ENCODE assay signal across 23 cellular contexts in the genomic region with DNA sequence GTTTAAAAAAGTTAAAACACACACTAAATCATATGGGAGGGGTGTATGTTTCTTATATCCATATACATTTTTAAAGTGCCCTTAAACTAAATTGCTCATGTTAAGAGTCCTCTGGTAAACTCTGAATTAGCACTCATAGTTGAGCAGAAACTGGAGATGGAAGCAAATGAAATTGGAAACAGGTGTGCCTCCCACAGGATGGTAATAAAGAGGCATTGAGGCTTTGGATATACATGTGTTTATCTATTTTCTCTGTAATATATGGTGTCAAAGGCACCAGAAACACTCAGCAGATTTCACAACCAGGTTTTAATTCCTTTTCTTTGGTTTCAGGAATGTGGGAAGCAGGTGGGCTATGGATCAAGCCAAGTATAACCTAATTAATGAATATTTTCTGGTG.
"Had no signal": no experiment of that assay in that cellular context is flagged by ENCODE, and none has a peak within 500 bp of the region (broad histone marks: within the 10 kb centered on the region; RNA-seq: fewer than 3 reads in every experiment).

No MANE protein-coding gene starts in this region.

- H3K4me1 ChIP-seq: ascending aorta, left lung, prostate gland, right atrium auricular region, spleen, testis, uterus had no signal

- H3K4me3 ChIP-seq: adrenal gland, ascending aorta, left lung, lung, ovary, prostate gland, right atrium auricular region, spleen, testis, uterus had no signal

- H3K27me3 Mint-ChIP-seq: activated CD4-positive, alpha-beta memory T cell treated with anti-CD3 and anti-CD28 coated beads, Interleukin-2, amount 10 ng/mL, durations not matched to agents 7 days and 5 days; dendritic cell treated with granulocyte-macrophage colony-stimulating factor and Interleukin-4, amounts not matched to agents 40 ng/mL and 50 ng/mL, for 4 days; naive thymus-derived CD8-positive, alpha-beta T cell had no signal

- H3K27me3 ChIP-seq: adrenal gland, ascending aorta, brain microvascular endothelial cell, left lung, ovary, right atrium auricular region, spleen, testis, uterus had no signal

- H3K9me3 ChIP-seq: adrenal gland, prostate gland, testis had no signal

- H3K27ac Mint-ChIP-seq: activated CD4-positive, alpha-beta memory T cell treated with anti-CD3 and anti-CD28 coated beads, Interleukin-2, amount 10 ng/mL, durations not matched to agents 7 days and 5 days; activated naive CD4-positive, alpha-beta T cell treated with anti-CD3 and anti-CD28 coated beads, Interleukin-2, amount 50 U/mL, for 72 hours; activated T-helper 1 cell treated with anti-CD3 and anti-CD28 coated beads, Interleukin-12 subunit alpha, Interleukin-12 subunit beta, Interleukin-2, Interleukin-4 antibody, amounts not matched to agents 30 ng/mL and 10 ng/mL and 1 ng/mL, durations not matched to agents 14 hours and 24 hours and 36 hours; dendritic cell treated with granulocyte-macrophage colony-stimulating factor and Interleukin-4, amounts not matched to agents 40 ng/mL and 50 ng/mL, for 4 days; immature natural killer cell; naive thymus-derived CD8-positive, alpha-beta T cell had no signal

- H3K27ac ChIP-seq: ascending aorta, brain microvascular endothelial cell, left lung, ovary, prostate gland, right atrium auricular region, spleen, testis, uterus had no signal

- H3K9me3 Mint-ChIP-seq: activated CD4-positive, alpha-beta memory T cell treated with anti-CD3 and anti-CD28 coated beads, Interleukin-2, amount 10 ng/mL, durations not matched to agents 7 days and 5 days; activated T-helper 1 cell treated with anti-CD3 and anti-CD28 coated beads, Interleukin-12 subunit alpha, Interleukin-12 subunit beta, Interleukin-2, Interleukin-4 antibody, amounts not matched to agents 30 ng/mL and 10 ng/mL and 1 ng/mL, durations not matched to agents 14 hours and 24 hours and 36 hours; dendritic cell treated with granulocyte-macrophage colony-stimulating factor and Interleukin-4, amounts not matched to agents 40 ng/mL and 50 ng/mL, for 4 days had no signal

- ATAC-seq: activated naive CD4-positive, alpha-beta T cell treated with anti-CD3 and anti-CD28 coated beads, Interleukin-2, amount 50 U/mL, for 72 hours; naive thymus-derived CD8-positive, alpha-beta T cell had no signal

- DNase-seq: activated CD4-positive, alpha-beta memory T cell treated with anti-CD3 and anti-CD28 coated beads, Interleukin-2, amount 10 ng/mL, durations not matched to agents 7 days and 5 days; activated CD4-positive, alpha-beta T cell treated with anti-CD3 and anti-CD28 coated beads for 48 hours; adrenal gland; brain microvascular endothelial cell; caudate nucleus; effector CD4-positive, alpha-beta T cell; immature natural killer cell; left lung; naive thymus-derived CD8-positive, alpha-beta T cell; ovary; spleen; stimulated activated CD4-positive, alpha-beta T cell treated with anti-CD3 and anti-CD28 coated beads, Interleukin-4, amount 100 ng/mL, for 1 hour; stimulated activated naive CD4-positive, alpha-beta T cell; testis; trophoblast cell; uterus had no signal

- H3K4me3 Mint-ChIP-seq: activated CD4-positive, alpha-beta memory T cell treated with anti-CD3 and anti-CD28 coated beads, Interleukin-2, amount 10 ng/mL, durations not matched to agents 7 days and 5 days; activated T-helper 1 cell treated with anti-CD3 and anti-CD28 coated beads, Interleukin-12 subunit alpha, Interleukin-12 subunit beta, Interleukin-2, Interleukin-4 antibody, amounts not matched to agents 30 ng/mL and 10 ng/mL and 1 ng/mL, durations not matched to agents 14 hours and 24 hours and 36 hours; dendritic cell treated with granulocyte-macrophage colony-stimulating factor and Interleukin-4, amounts not matched to agents 40 ng/mL and 50 ng/mL, for 4 days; immature natural killer cell; naive thymus-derived CD8-positive, alpha-beta T cell had no signal

- H3K36me3 ChIP-seq: adrenal gland, brain microvascular endothelial cell, ovary, prostate gland, right atrium auricular region, uterus had no signal

- H3K4me1 Mint-ChIP-seq: activated CD4-positive, alpha-beta memory T cell treated with anti-CD3 and anti-CD28 coated beads, Interleukin-2, amount 10 ng/mL, durations not matched to agents 7 days and 5 days; immature natural killer cell had no signal
